ENCODE assay signal across 8 cellular contexts in the genomic region with DNA sequence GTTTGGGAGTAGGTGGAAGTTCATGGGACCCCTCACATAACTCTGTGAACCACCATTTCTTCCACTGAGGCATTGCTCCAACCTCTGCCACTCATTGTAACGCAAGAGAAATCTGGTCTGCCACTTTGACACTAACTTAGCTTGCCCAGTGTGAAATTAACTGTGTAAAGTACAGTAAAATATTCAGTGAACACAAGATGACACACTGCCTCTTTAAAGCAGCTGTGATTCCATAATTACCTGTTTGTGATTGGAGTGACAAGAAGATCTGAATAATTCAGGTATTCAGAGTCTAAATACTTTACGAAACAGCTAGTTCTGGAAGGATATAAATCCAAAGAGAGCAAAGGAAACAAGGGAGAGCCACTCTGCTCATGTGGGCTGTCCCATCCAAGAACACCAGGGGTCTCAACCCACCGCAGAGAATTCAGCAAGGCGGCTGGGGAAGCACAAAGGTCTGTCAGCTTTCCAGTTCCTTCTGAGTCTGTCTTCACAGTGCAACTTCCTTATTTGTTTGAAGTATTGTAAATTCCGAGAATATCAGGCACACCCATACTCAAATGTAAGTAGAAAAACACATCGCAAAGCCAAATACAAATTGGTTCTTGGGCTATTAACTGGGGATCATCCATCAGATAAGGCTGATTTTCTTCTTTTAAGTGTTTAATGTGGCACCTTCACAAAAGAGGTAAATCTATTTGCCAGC.
DNase-seq lines count a peak whose midpoint lies in the region; ATAC-seq and TF ChIP-seq lines count a peak whose summit lies in the region.
"Had no signal": no experiment of that assay in that cellular context is flagged by ENCODE, and none has a peak within 500 bp of the region (broad histone marks: within the 10 kb centered on the region; RNA-seq: fewer than 3 reads in every experiment).

No MANE protein-coding gene starts in this region.

- H3K4me1 Mint-ChIP-seq in activated CD8-positive, alpha-beta T cell treated with anti-CD3 and anti-CD28 coated beads for 36 hours (ENCODE audit: low read depth): peaks cover 31% of the 10 kb centered on the region

- H3K4me3 ChIP-seq in right atrium auricular region (no peak overlapping the region), skeletal muscle tissue (ENCODE audit: low read length in 3 of 3) (no peak overlapping the region)

- H3K9me3 ChIP-seq in right atrium auricular region (no peaks in the 10 kb centered on the region), skeletal muscle tissue (ENCODE audit: control insufficient read depth in 3 of 3, low read length in 3 of 3) (no peaks in the 10 kb centered on the region)

- POLR2A ChIA-PET in activated CD8-positive, alpha-beta T cell treated with anti-CD3 and anti-CD28 coated beads for 36 hours (lab: Charles Lee): interaction anchor here (0.6 to 1.1 kb wide), 3 partner anchors 13 to 90 kb away, joined by 3 read pairs; no protein-coding TSS in a partner anchor

- no peaks in the 10 kb centered on the region for H3K36me3 Mint-ChIP-seq in activated CD8-positive, alpha-beta T cell treated with anti-CD3 and anti-CD28 coated beads for 36 hours (ENCODE audit: low read depth)
- H3K36me3 Mint-ChIP-seq: stimulated activated naive B cell treated with anti-CD40 and anti-IgM and Interleukin-4, amounts not matched to agents 10 μg/mL and 1 μg/mL and 100 μg/mL, for 72 hours had no signal

- H3K4me1 ChIP-seq in right atrium auricular region (peaks cover 0 to 46% of the 10 kb centered on the region in 2 donors), skeletal muscle tissue (ENCODE audit: control insufficient read depth in 3 of 3, insufficient read depth in 3 of 3, low read length in 3 of 3) (peaks cover 15 to 23% (median 20%) of the 10 kb centered on the region in 3 donors)

- H3K27me3 Mint-ChIP-seq in activated CD8-positive, alpha-beta T cell treated with anti-CD3 and anti-CD28 coated beads for 36 hours: no peaks in the 10 kb centered on the region
- H3K27me3 Mint-ChIP-seq: stimulated activated naive B cell treated with anti-CD40 and anti-IgM and Interleukin-4, amounts not matched to agents 10 μg/mL and 1 μg/mL and 100 μg/mL, for 72 hours had no signal

- no peak overlapping the region for H3K27ac Mint-ChIP-seq in activated CD8-positive, alpha-beta T cell treated with anti-CD3 and anti-CD28 coated beads for 36 hours
- H3K27ac Mint-ChIP-seq: stimulated activated naive B cell treated with anti-CD40 and anti-IgM and Interleukin-4, amounts not matched to agents 10 μg/mL and 1 μg/mL and 100 μg/mL, for 72 hours had no signal

- H3K27ac ChIP-seq in right atrium auricular region (peak overlapping the region; percentile 29 to 49), skeletal muscle tissue (ENCODE audit: low read depth, low read length) (peak overlapping the region; percentile 63)

- CTCF ChIA-PET in activated CD8-positive, alpha-beta T cell treated with anti-CD3 and anti-CD28 coated beads for 36 hours (lab: Charles Lee): interaction anchor here (0.7 to 1.8 kb wide), 5 partner anchors 33 to 177 kb away, joined by 3 to 6 read pairs (median 3); no protein-coding TSS in a partner anchor

- no peak for ATAC-seq in activated CD8-positive, alpha-beta T cell treated with anti-CD3 and anti-CD28 coated beads for 36 hours
- ATAC-seq in HG02571 (IDR thresholded peaks at IDR 0.05; ENCODE audit: unreplicated experiment): no peak

- no peaks in the 10 kb centered on the region for H3K27me3 ChIP-seq in right atrium auricular region
- H3K27me3 ChIP-seq in skeletal muscle tissue (ENCODE audit: control insufficient read depth in 3 of 3, insufficient read depth in 3 of 3, low read length in 3 of 3): no peaks in the 10 kb centered on the region

- no peak overlapping the region for H3K4me3 Mint-ChIP-seq in activated CD8-positive, alpha-beta T cell treated with anti-CD3 and anti-CD28 coated beads for 36 hours
- H3K4me3 Mint-ChIP-seq: stimulated activated naive B cell treated with anti-CD40 and anti-IgM and Interleukin-4, amounts not matched to agents 10 μg/mL and 1 μg/mL and 100 μg/mL, for 72 hours had no signal

- intact Hi-C loops in activated CD8-positive, alpha-beta T cell treated with anti-CD3 and anti-CD28 coated beads for 36 hours (cut with micrococcal nuclease): no loop called here

- TF ChIP-seq CTCF in activated CD8-positive, alpha-beta T cell treated with anti-CD3 and anti-CD28 coated beads for 36 hours (IDR thresholded peaks at IDR 0.05): no peak
- no peak for TF ChIP-seq CTCF in right atrium auricular region (IDR thresholded peaks at IDR 0.05)

- no peak overlapping the region for H3K9ac ChIP-seq in skeletal muscle tissue (ENCODE audit: low read depth in 1 of 3, low read length in 3 of 3)

- H3K9me3 Mint-ChIP-seq in activated CD8-positive, alpha-beta T cell treated with anti-CD3 and anti-CD28 coated beads for 36 hours: no peaks in the 10 kb centered on the region
- H3K9me3 Mint-ChIP-seq: stimulated activated naive B cell treated with anti-CD40 and anti-IgM and Interleukin-4, amounts not matched to agents 10 μg/mL and 1 μg/mL and 100 μg/mL, for 72 hours had no signal

- peak; percentile 79 to 85 for DNase-seq in Kasumi-1 (lab: John Stamatoyannopoulos, UW)
- peak; percentile 7 for DNase-seq in activated CD8-positive, alpha-beta T cell treated with anti-CD3 and anti-CD28 coated beads for 36 hours
- no peak for DNase-seq in right atrium auricular region (ENCODE audit: low spot score)
- DNase-seq in DMS53 (lab: John Stamatoyannopoulos, UW): no peak
- DNase-seq in dedifferentiated amniotic fluid mesenchymal stem cell (ENCODE audit: extremely low spot score): no peak
- DNase-seq: stimulated activated naive B cell treated with anti-CD40 and anti-IgM and Interleukin-4, amounts not matched to agents 10 μg/mL and 1 μg/mL and 100 μg/mL, for 72 hours had no signal

- no peaks in the 10 kb centered on the region for H3K36me3 ChIP-seq in right atrium auricular region
- H3K36me3 ChIP-seq in skeletal muscle tissue (ENCODE audit: control insufficient read depth in 3 of 3, insufficient read depth in 3 of 3, low read length in 3 of 3): no peaks in the 10 kb centered on the region

Comparison
In these comparisons a context has a peak if more than half of its experiments do, and no peak if none do; other contexts are left out.
1. DNase-seq: peak in Kasumi-1 (2 of 2) and activated CD8-positive, alpha-beta T cell treated with anti-CD3 and anti-CD28 coated beads for 36 hours (single experiment); none in right atrium auricular region (single experiment), DMS53 (single experiment) and dedifferentiated amniotic fluid mesenchymal stem cell (single experiment).